In the genomic region with DNA sequence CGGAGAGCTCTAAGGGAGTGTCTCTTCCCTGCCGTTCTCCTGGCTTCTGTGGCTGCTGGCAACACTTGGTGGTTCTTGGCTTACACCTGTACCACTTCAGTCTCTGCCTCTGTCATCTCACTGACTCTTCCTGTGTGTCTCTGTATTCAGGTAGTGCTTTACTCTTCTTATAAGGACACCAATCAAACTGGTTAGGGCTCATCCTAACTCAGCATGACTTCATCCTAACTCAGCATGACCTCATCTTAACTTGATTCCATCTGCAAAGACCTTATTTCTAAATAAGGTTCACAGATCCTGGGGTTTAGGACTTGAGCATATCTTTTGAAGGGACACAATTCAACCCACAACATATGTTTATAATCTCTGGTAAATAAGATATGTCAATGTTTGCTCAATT, we compare ENCODE assay signal across 21 cellular contexts. TPM values are rescaled to one million over a fixed set of nuclear protein-coding genes. Genes with fewer than 3 reads are reported as not detected.
"Had no signal": no experiment of that assay in that cellular context is flagged by ENCODE, and none has a peak within 500 bp of the region (broad histone marks: within the 10 kb centered on the region; RNA-seq: fewer than 3 reads in every experiment).

No MANE protein-coding gene starts in this region.

- H3K4me3 ChIP-seq: ascending aorta, hepatocyte, lung, thyroid gland had no signal

- H3K4me1 ChIP-seq: ascending aorta, thyroid gland had no signal

- H3K79me2 ChIP-seq: hepatocyte had no signal

- H3K36me3 ChIP-seq: ascending aorta, thyroid gland had no signal

- H2AFZ ChIP-seq: hepatocyte had no signal

- H3K27me3 ChIP-seq: ascending aorta, hepatocyte, thyroid gland had no signal

- H3K27ac ChIP-seq: ascending aorta, hepatocyte, thyroid gland had no signal

- ATAC-seq: activated CD8-positive, alpha-beta T cell treated with anti-CD3 and anti-CD28 coated beads for 36 hours; activated T-cell treated with anti-CD3 and anti-CD28 coated beads, Interleukin-2, amount 50 U/mL, for 4 hours; esophagus mucosa; left lobe of liver had no signal

- H3K4me2 ChIP-seq: hepatocyte had no signal

- H3K9me3 ChIP-seq: ascending aorta, thyroid gland had no signal

- DNase-seq: activated CD4-positive, alpha-beta T cell treated with anti-CD3 and anti-CD28 coated beads, Interleukin-2, amount 10 ng/mL, durations not matched to agents 24 days and 14 days; activated CD4-positive, CD25-positive, alpha-beta regulatory T cell; activated CD8-positive, alpha-beta T cell treated with anti-CD3 and anti-CD28 coated beads for 36 hours; activated effector memory CD4-positive, alpha-beta T cell treated with Interleukin-2 at 50 U/mL for 16 hours; activated naive CD4-positive, alpha-beta T cell treated with anti-CD3 and anti-CD28 coated beads, Interleukin-2, amount 50 U/mL, for 16 hours; activated T-cell treated with anti-CD3 and anti-CD28 coated beads, Interleukin-2, amount 50 U/mL, for 4 hours; cortex of kidney; islet precursor cell; midbrain; occipital lobe; retina; stimulated activated CD8-positive, alpha-beta memory T cell treated with anti-CD3 and anti-CD28 coated beads, Interleukin-4, amount 100 ng/mL, for 48 hours; stimulated activated naive CD4-positive, alpha-beta T cell; T-helper 1 cell; T-helper 9 cell; thyroid gland had no signal

RNA-seq across cellular contexts. Expression of gene DSEL, which starts 51.6 kb away (rescaled TPM):
- total RNA-seq: activated CD4-positive, alpha-beta T cell treated with anti-CD3 and anti-CD28 coated beads, Interleukin-2, amount 10 ng/mL, durations not matched to agents 24 days and 14 days had no signal
